Comparison of ENCODE assay signal across 12 cellular contexts in genomic region chr2:5981241-5982055, GRCh38.
A peak's percentile ranks its signal among the peaks of the same experiment; 100 is the strongest.
DNase-seq lines count a peak whose midpoint lies in the region; ATAC-seq and TF ChIP-seq lines count a peak whose summit lies in the region.
"Had no signal": no experiment of that assay in that cellular context is flagged by ENCODE, and none has a peak within 500 bp of the region (broad histone marks: within the 10 kb centered on the region; RNA-seq: fewer than 3 reads in every experiment).

No MANE protein-coding gene starts in this region.

- peak overlapping the region; percentile 68 for H3K4me2 ChIP-seq in BLaER1

- peak overlapping the region; percentile 69 for H3K4me3 Mint-ChIP-seq in chondrocyte (ENCODE audit: unreplicated experiment)
- peak overlapping the region; percentile 74 to 83 (median 79) for H3K4me3 Mint-ChIP-seq in nephron

- no peak overlapping the region for H3K27ac ChIP-seq in BLaER1

- peaks cover 7% of the 10 kb centered on the region for H3K4me1 Mint-ChIP-seq in chondrocyte (ENCODE audit: low read depth)
- H3K4me1 Mint-ChIP-seq in nephron, result peaks cover 23% of the 10 kb centered on the region

- no peak overlapping the region for H3K9ac ChIP-seq in BLaER1

- H3K4me3 ChIP-seq in BLaER1 (peak overlapping the region; percentile 49; the same call in 1 of the 2 replicates), HAP-1 (no peak overlapping the region)

- H3K9me3 ChIP-seq in BLaER1 (no peaks in the 10 kb centered on the region), HAP-1 (no peaks in the 10 kb centered on the region)

- no peaks in the 10 kb centered on the region for H3K27me3 ChIP-seq in BLaER1
- H3K27me3 ChIP-seq in HAP-1 (ENCODE audit: low read depth), result no peaks in the 10 kb centered on the region

- no peaks in the 10 kb centered on the region for H3K27me3 Mint-ChIP-seq in chondrocyte (ENCODE audit: low read depth)
- H3K27me3 Mint-ChIP-seq in nephron (ENCODE audit: low read depth), result peaks cover 68% of the 10 kb centered on the region

- H3K4me1 ChIP-seq in BLaER1, result peaks cover 12% of the 10 kb centered on the region
- H3K4me1 ChIP-seq in HAP-1, result no peaks in the 10 kb centered on the region

- H4K20me1 ChIP-seq in BLaER1, result no peaks in the 10 kb centered on the region

- H3K36me3 Mint-ChIP-seq in chondrocyte (ENCODE audit: low read depth) (peaks cover 2% of the 10 kb centered on the region), nephron (ENCODE audit: low read depth) (no peaks in the 10 kb centered on the region)

- ATAC-seq in HG03280 (IDR thresholded peaks at IDR 0.05; ENCODE audit: unreplicated experiment), result no peak
- ATAC-seq: HCT116 had no signal

- DNase-seq in NCI-H187 (lab: John Stamatoyannopoulos, UW) (peak; percentile 70 to 86), chondrocyte (ENCODE audit: low spot score) (no peak), DMS114 treated with DMSO at 0.1 percent for 48 hours (lab: John Stamatoyannopoulos, UW; ENCODE audit: unreplicated experiment) (no peak), HAP-1 (ENCODE audit: low spot score in 2 of 2) (no peak), SIG-M5 (lab: John Stamatoyannopoulos, UW) (no peak)
- DNase-seq: DND-41; NCI-H2081; stimulated activated CD4-positive, alpha-beta T cell treated with anti-CD3 and anti-CD28 coated beads, Interleukin-4, amount 100 ng/mL, for 24 hours had no signal

- H3K9me3 Mint-ChIP-seq in chondrocyte (ENCODE audit: low read depth) (no peaks in the 10 kb centered on the region), nephron (no peaks in the 10 kb centered on the region)

- TF ChIP-seq CTCF in chondrocyte (IDR thresholded peaks at IDR 0.05) (peak; percentile 32), nephron (IDR thresholded peaks at IDR 0.05; ENCODE audit: unreplicated experiment in 3 of 3) (peak in 1 of 3 experiments; percentile 8)

- H3K27ac Mint-ChIP-seq in chondrocyte (ENCODE audit: unreplicated experiment) (no peak overlapping the region), nephron (peak overlapping the region; percentile 44 to 87 (median 61))

- in situ Hi-C loops in HAP-1 (cut with MboI; ENCODE audit: low sequenced_read_pairs), result no loop called here

- no peaks in the 10 kb centered on the region for H3K36me3 ChIP-seq in BLaER1
- no peaks in the 10 kb centered on the region for H3K36me3 ChIP-seq in HAP-1 (replicated peaks)

Comparison
In these comparisons a context has a peak if more than half of its experiments do, and no peak if none do; other contexts are left out.
1. DNase-seq: peak in NCI-H187 (2 of 2); none in chondrocyte (single experiment), DMS114 treated with DMSO at 0.1 percent for 48 hours (single experiment), HAP-1 (0 of 2) and SIG-M5 (single experiment).